In the genomic region with DNA sequence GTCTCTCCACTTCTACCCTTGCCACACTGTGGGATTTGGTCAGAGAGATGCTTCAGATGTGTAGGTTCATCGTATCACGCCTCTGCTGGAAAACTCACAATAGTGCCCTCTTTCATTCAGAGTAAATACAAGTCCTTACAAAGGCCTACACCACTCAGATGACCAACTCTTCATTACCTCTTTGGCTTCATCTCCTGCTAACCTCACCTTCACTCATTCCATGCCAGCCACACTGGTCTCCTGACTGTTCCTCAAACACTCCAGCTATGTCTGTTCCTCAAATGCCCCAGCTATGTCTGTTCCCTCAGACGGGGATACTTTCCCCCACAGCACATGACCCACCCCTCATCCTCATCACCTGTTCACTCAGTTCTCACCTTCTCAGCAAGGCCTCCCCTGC, we compare ENCODE assay signal across 14 cellular contexts.
DNase-seq lines count a peak whose midpoint lies in the region; ATAC-seq, FAIRE-seq and TF ChIP-seq lines count a peak whose summit lies in the region.
"Had no signal": no experiment of that assay in that cellular context is flagged by ENCODE, and none has a peak within 500 bp of the region (broad histone marks: within the 10 kb centered on the region; RNA-seq: fewer than 3 reads in every experiment).

No MANE protein-coding gene starts in this region.

- H3K9me3 Mint-ChIP-seq in activated T-cell treated with anti-CD3 and anti-CD28 coated beads, Interleukin-2, amount 50 U/mL, for 24 hours, result peaks cover 3% of the 10 kb centered on the region
- no peaks in the 10 kb centered on the region for H3K9me3 Mint-ChIP-seq in activated CD4-positive, alpha-beta memory T cell treated with anti-CD3 and anti-CD28 coated beads for 36 hours
- H3K9me3 Mint-ChIP-seq: GM23338 had no signal

- intact Hi-C loops in activated CD4-positive, alpha-beta memory T cell treated with anti-CD3 and anti-CD28 coated beads for 36 hours (cut with micrococcal nuclease), result loop anchor here (5.0 kb wide), 1 partner anchor 776 kb away; a partner anchor contains a TSS

- peak overlapping the region; percentile 70 for H3K9ac ChIP-seq in keratinocyte (ENCODE audit: control insufficient read depth, extremely low read depth, insufficient read depth, low read length)

- H3K4me1 Mint-ChIP-seq in activated T-cell treated with anti-CD3 and anti-CD28 coated beads, Interleukin-2, amount 50 U/mL, for 24 hours (ENCODE audit: low read depth), result peaks cover 85% of the 10 kb centered on the region
- H3K4me1 Mint-ChIP-seq in activated CD4-positive, alpha-beta memory T cell treated with anti-CD3 and anti-CD28 coated beads for 36 hours (ENCODE audit: low read depth), result peaks cover 80% of the 10 kb centered on the region

- no peak for TF ChIP-seq EP300 in upper lobe of left lung (IDR thresholded peaks at IDR 0.05)

- DNase-seq in activated T-cell treated with anti-CD3 and anti-CD28 coated beads, Interleukin-2, amount 50 U/mL, for 24 hours, result no peak
- no peak for DNase-seq in activated T-cell treated with anti-CD3 and anti-CD28 coated beads, Interleukin-2, amount 50 U/mL, for 1 hour
- no peak for DNase-seq in activated CD4-positive, alpha-beta memory T cell treated with anti-CD3 and anti-CD28 coated beads for 36 hours
- no peak for DNase-seq in keratinocyte (ENCODE audit: low read depth, low spot score)
- no peak for DNase-seq in upper lobe of left lung
- no peak for DNase-seq in SJCRH30
- no peak for DNase-seq in ACHN
- no peak for DNase-seq in NCI-H2029 (lab: John Stamatoyannopoulos, UW)
- DNase-seq: activated CD8-positive, alpha-beta memory T cell treated with anti-CD3 and anti-CD28 coated beads, Interleukin-2, amount 50 U/mL, for 48 hours; DMS 273 treated with DMSO at 0.1 percent for 48 hours; effector CD8-positive, alpha-beta T cell had no signal

- H3K27ac Mint-ChIP-seq in activated T-cell treated with anti-CD3 and anti-CD28 coated beads, Interleukin-2, amount 50 U/mL, for 24 hours, result peak overlapping the region; percentile 28
- H3K27ac Mint-ChIP-seq in activated CD4-positive, alpha-beta memory T cell treated with anti-CD3 and anti-CD28 coated beads for 36 hours, result peak overlapping the region; percentile 77
- H3K27ac Mint-ChIP-seq: GM23338 had no signal

- dilution Hi-C loops in keratinocyte (cut with MboI; ENCODE audit: extremely low pct_ligation_motif_present, low sequenced_read_pairs), result no loop called here

- no peak overlapping the region for H3K4me3 ChIP-seq in keratinocyte (ENCODE audit: control insufficient read depth in 2 of 3, extremely low read depth in 1 of 3, insufficient read depth in 2 of 3, low read depth in 1 of 3, low read length in 3 of 3)
- H3K4me3 ChIP-seq in upper lobe of left lung, result no peak overlapping the region
- no peak overlapping the region for H3K4me3 ChIP-seq in SJCRH30
- H3K4me3 ChIP-seq: GM23338 had no signal

- H3K4me1 ChIP-seq in keratinocyte (ENCODE audit: control insufficient read depth, extremely low read depth, insufficient read depth, low read length) (peaks cover 47% of the 10 kb centered on the region), upper lobe of left lung (peaks cover 19 to 40% (median 29%) of the 10 kb centered on the region in 4 donors), SJCRH30 (peaks cover 8% of the 10 kb centered on the region; the same call in 1 of the 2 replicates)

- H3K4me3 Mint-ChIP-seq in activated T-cell treated with anti-CD3 and anti-CD28 coated beads, Interleukin-2, amount 50 U/mL, for 24 hours, result no peak overlapping the region
- H3K4me3 Mint-ChIP-seq in activated CD4-positive, alpha-beta memory T cell treated with anti-CD3 and anti-CD28 coated beads for 36 hours, result no peak overlapping the region
- H3K4me3 Mint-ChIP-seq: GM23338 had no signal

- no peaks in the 10 kb centered on the region for H3K9me1 ChIP-seq in keratinocyte (ENCODE audit: control insufficient read depth, extremely low read depth, insufficient read depth, low read length)

- H3K4me2 ChIP-seq in keratinocyte (ENCODE audit: control insufficient read depth, extremely low read depth, insufficient read depth, low read depth, low read length), result peak overlapping the region; percentile 67
- H3K4me2 ChIP-seq: GM23338 had no signal

- peak overlapping the region; percentile 81 for H2AFZ ChIP-seq in keratinocyte (ENCODE audit: control insufficient read depth, low read length)
- H2AFZ ChIP-seq: GM23338 had no signal

- no peaks in the 10 kb centered on the region for H3K79me2 ChIP-seq in keratinocyte (ENCODE audit: control insufficient read depth, insufficient read depth, low read length)

- no peaks in the 10 kb centered on the region for H3K36me3 Mint-ChIP-seq in activated T-cell treated with anti-CD3 and anti-CD28 coated beads, Interleukin-2, amount 50 U/mL, for 24 hours (ENCODE audit: low read depth)
- H3K36me3 Mint-ChIP-seq in activated CD4-positive, alpha-beta memory T cell treated with anti-CD3 and anti-CD28 coated beads for 36 hours, result no peaks in the 10 kb centered on the region

- CTCF ChIA-PET in activated CD4-positive, alpha-beta memory T cell treated with anti-CD3 and anti-CD28 coated beads for 36 hours (lab: Charles Lee), result interaction anchor here (1.2 to 1.9 kb wide), 2 partner anchors 115 to 162 kb away, joined by 6 to 20 read pairs; no protein-coding TSS in a partner anchor

- H3K27me3 ChIP-seq in keratinocyte (ENCODE audit: control insufficient read depth, extremely low read depth, insufficient read depth, low read length), result no peaks in the 10 kb centered on the region
- H3K27me3 ChIP-seq in upper lobe of left lung, result no peaks in the 10 kb centered on the region
- H3K27me3 ChIP-seq in SJCRH30, result no peaks in the 10 kb centered on the region

- 82 to 86% methylated on average over 3 of the region's 3 CpGs for WGBS in upper lobe of left lung, 2 donors

- H3K27ac ChIP-seq in keratinocyte (ENCODE audit: control insufficient read depth, insufficient read depth, low read length) (peak overlapping the region; percentile 78), upper lobe of left lung (peak overlapping the region; percentile 74 to 83 (median 77)), SJCRH30 (no peak overlapping the region)

- no peaks in the 10 kb centered on the region for H3K27me3 Mint-ChIP-seq in activated T-cell treated with anti-CD3 and anti-CD28 coated beads, Interleukin-2, amount 50 U/mL, for 24 hours
- no peaks in the 10 kb centered on the region for H3K27me3 Mint-ChIP-seq in activated CD4-positive, alpha-beta memory T cell treated with anti-CD3 and anti-CD28 coated beads for 36 hours

- no peak for FAIRE-seq in keratinocyte (lab: Jason Lieb, UNC)
- FAIRE-seq: small intestine had no signal

- in situ Hi-C loops in ACHN (cut with HindIII; ENCODE audit: low pct_ligation_motif_present, low pct_unique_long_range_greater_than_20kb, low sequenced_read_pairs), result no loop called here

- no peak for TF ChIP-seq POLR2A in upper lobe of left lung (IDR thresholded peaks at IDR 0.05)

- H4K20me1 ChIP-seq in keratinocyte (ENCODE audit: control insufficient read depth, extremely low read depth, insufficient read depth, low read length), result no peaks in the 10 kb centered on the region

- H3K36me3 ChIP-seq in keratinocyte (ENCODE audit: control insufficient read depth in 2 of 2, extremely low read depth in 1 of 2, insufficient read depth in 2 of 2, low read length in 2 of 2) (no peaks in the 10 kb centered on the region), upper lobe of left lung (no peaks in the 10 kb centered on the region), SJCRH30 (no peaks in the 10 kb centered on the region)

- POLR2A ChIA-PET in activated CD4-positive, alpha-beta memory T cell treated with anti-CD3 and anti-CD28 coated beads for 36 hours (lab: Charles Lee), result interaction anchor here (3.1 kb wide), 1 partner anchor 115 kb away, joined by 26 read pairs; no protein-coding TSS in a partner anchor

- TF ChIP-seq CTCF in keratinocyte (optimal IDR thresholded peaks at IDR 0.05 in 1 of 3, IDR thresholded peaks at IDR 0.05 in 1 of 3, conservative IDR thresholded peaks at IDR 0.05 in 1 of 3; ENCODE audit: extremely low read depth in 1 of 3, insufficient read depth in 2 of 3, low read length in 3 of 3) (no peak), upper lobe of left lung (IDR thresholded peaks at IDR 0.05) (no peak)

- H3K9me3 ChIP-seq in keratinocyte (ENCODE audit: control insufficient read depth, low read depth, low read length) (no peaks in the 10 kb centered on the region), upper lobe of left lung (no peaks in the 10 kb centered on the region), SJCRH30 (replicated peaks) (no peaks in the 10 kb centered on the region)

- peak in 1 of 2 donors; percentile 27 for ATAC-seq in upper lobe of left lung (ENCODE audit: low FRiP score in 2 of 2)
- ATAC-seq: Panc1 had no signal
